In the genomic region with DNA sequence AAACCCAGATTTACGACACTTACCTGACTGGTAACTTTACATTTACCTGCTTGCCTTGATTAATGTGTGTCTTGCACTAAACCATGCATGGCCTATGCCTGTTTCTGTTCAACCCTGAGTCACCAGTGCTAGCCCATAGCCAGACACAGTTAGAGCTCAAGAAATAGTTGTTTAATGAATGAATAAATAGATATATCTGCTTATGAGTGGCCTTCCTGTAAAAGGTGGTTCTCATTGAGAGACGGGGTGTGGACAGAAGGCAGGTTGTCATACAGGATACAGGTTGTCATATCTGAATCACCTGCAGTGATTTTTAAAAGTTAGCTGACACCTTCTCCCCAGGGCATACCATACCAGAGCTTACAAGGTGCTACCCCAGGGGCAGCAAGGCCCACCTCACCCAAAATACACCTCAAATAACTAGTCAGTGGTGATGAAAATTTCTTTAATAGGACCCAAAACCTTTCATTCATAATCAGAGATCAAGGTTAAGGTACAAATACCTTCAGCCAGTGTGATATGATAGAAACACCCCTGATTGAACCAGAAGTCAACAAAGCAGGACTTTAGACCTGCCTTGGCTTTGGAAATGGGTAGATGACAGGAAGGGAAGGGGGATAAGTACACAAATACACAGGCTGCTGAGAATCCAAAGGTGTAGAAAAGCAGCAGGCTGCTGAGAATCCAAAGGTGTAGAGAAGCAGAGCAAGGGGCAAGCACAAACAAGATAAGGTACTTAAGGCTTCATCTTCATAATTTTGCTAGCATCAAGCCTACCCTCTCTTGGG, we compare ENCODE assay signal across 1 cellular context.
TF ChIP-seq lines count a peak whose summit lies in the region.

No MANE protein-coding gene starts in this region.

TF ChIP-seq in A549, 52 proteins besides CTCF, POLR2A, EP300 and RAD21:
- TF ChIP-seq BHLHE40 (IDR thresholded peaks at IDR 0.05; ENCODE audit: low read depth, low read length): no peak
